In genomic region chr2:179125404-179125803, GRCh38 we compare ENCODE assay signal across 28 cellular contexts.
"Had no signal": no experiment of that assay in that cellular context is flagged by ENCODE, and none has a peak within 500 bp of the region (broad histone marks: within the 10 kb centered on the region; RNA-seq: fewer than 3 reads in every experiment).

No MANE protein-coding gene starts in this region.

- H3K4me3 ChIP-seq: neural progenitor cell, ovary, psoas muscle, right lobe of liver, sigmoid colon, suprapubic skin, testis, tibial artery, transverse colon, upper lobe of right lung, uterus had no signal

- H3K36me3 ChIP-seq: ovary, right lobe of liver, transverse colon, upper lobe of right lung, uterus had no signal

- H3K9me3 ChIP-seq: ovary, psoas muscle, right lobe of liver, sigmoid colon, suprapubic skin, testis, tibial artery, transverse colon, upper lobe of right lung, uterus had no signal

- H2AFZ ChIP-seq: neural progenitor cell, parathyroid adenoma had no signal

- H3K4me1 Mint-ChIP-seq: natural killer cell; nephron; neural progenitor cell; stimulated activated naive CD8-positive, alpha-beta T cell treated with anti-CD3 and anti-CD28 coated beads, Interleukin-15, amount 100 ng/mL, for 72 hours had no signal

- FAIRE-seq: small intestine had no signal

- H3K27me3 ChIP-seq: neural progenitor cell, ovary, right lobe of liver, sigmoid colon, suprapubic skin, testis, tibial artery, transverse colon, upper lobe of right lung, uterus had no signal

- DNase-seq: natural killer cell; occipital lobe; ovary; posterior cingulate gyrus; psoas muscle; right cardiac atrium; right lobe of liver; sigmoid colon; small intestine; stimulated activated CD4-positive, alpha-beta T cell treated with anti-CD3 and anti-CD28 coated beads, Interleukin-15, amount 100 ng/mL, for 24 hours; stimulated activated CD4-positive, alpha-beta T cell treated with anti-CD3 and anti-CD28 coated beads, Interleukin-2, amount 100 ng/mL, for 24 hours; stimulated activated CD4-positive, alpha-beta T cell treated with anti-CD3 and anti-CD28 coated beads, Interleukin-2, amount 100 ng/mL, for 48 hours; stimulated activated CD4-positive, alpha-beta T cell treated with anti-CD3 and anti-CD28 coated beads, Interleukin-4, amount 100 ng/mL, for 24 hours; stimulated activated naive CD4-positive, alpha-beta T cell; stimulated activated naive CD8-positive, alpha-beta T cell treated with anti-CD3 and anti-CD28 coated beads, Interleukin-15, amount 100 ng/mL, for 72 hours; stimulated activated naive CD8-positive, alpha-beta T cell treated with anti-CD3 and anti-CD28 coated beads, Interleukin-15, Interleukin-2, amounts not matched to agents 100 U/mL and 50 U/mL, for 24 hours; testis; tibial artery; transverse colon; upper lobe of right lung; uterus had no signal

- H3K4me1 ChIP-seq: parathyroid adenoma, psoas muscle, right lobe of liver, sigmoid colon, suprapubic skin, testis, tibial artery, transverse colon, upper lobe of right lung had no signal

- H3K4me2 ChIP-seq: neural progenitor cell had no signal

- H3K27me3 Mint-ChIP-seq: progenitor cell of endocrine pancreas; stimulated activated memory B cell treated with anti-CD40 and anti-IgM and Interleukin-4, amounts not matched to agents 10 μg/mL and 1 μg/mL and 100 μg/mL, for 72 hours; stimulated activated naive CD8-positive, alpha-beta T cell treated with anti-CD3 and anti-CD28 coated beads, Interleukin-15, amount 100 ng/mL, for 72 hours; type B pancreatic cell had no signal

- H3K27ac ChIP-seq: neural progenitor cell, ovary, parathyroid adenoma, psoas muscle, right lobe of liver, sigmoid colon, suprapubic skin, testis, tibial artery, transverse colon, upper lobe of right lung, uterus had no signal

- H3K9ac ChIP-seq: neural progenitor cell, parathyroid adenoma had no signal

- H3K36me3 Mint-ChIP-seq: natural killer cell had no signal

- H3K79me2 ChIP-seq: parathyroid adenoma had no signal

- H3K27ac Mint-ChIP-seq: natural killer cell; nephron; neural progenitor cell; progenitor cell of endocrine pancreas; stimulated activated memory B cell treated with anti-CD40 and anti-IgM and Interleukin-4, amounts not matched to agents 10 μg/mL and 1 μg/mL and 100 μg/mL, for 72 hours; stimulated activated naive CD8-positive, alpha-beta T cell treated with anti-CD3 and anti-CD28 coated beads, Interleukin-15, amount 100 ng/mL, for 72 hours; type B pancreatic cell had no signal

- ATAC-seq: natural killer cell; right cardiac atrium; right lobe of liver; stimulated activated memory B cell treated with anti-CD40 and anti-IgM and Interleukin-4, amounts not matched to agents 10 μg/mL and 1 μg/mL and 100 μg/mL, for 72 hours; stimulated activated naive CD8-positive, alpha-beta T cell treated with anti-CD3 and anti-CD28 coated beads, Interleukin-15, Interleukin-2, amounts not matched to agents 100 U/mL and 50 U/mL, for 24 hours; upper lobe of right lung had no signal

- H3K4me3 Mint-ChIP-seq: natural killer cell; nephron; neural progenitor cell; stimulated activated memory B cell treated with anti-CD40 and anti-IgM and Interleukin-4, amounts not matched to agents 10 μg/mL and 1 μg/mL and 100 μg/mL, for 72 hours; stimulated activated naive CD8-positive, alpha-beta T cell treated with anti-CD3 and anti-CD28 coated beads, Interleukin-15, amount 100 ng/mL, for 72 hours; type B pancreatic cell had no signal

- H3K9me3 Mint-ChIP-seq: natural killer cell; nephron; neural progenitor cell; stimulated activated memory B cell treated with anti-CD40 and anti-IgM and Interleukin-4, amounts not matched to agents 10 μg/mL and 1 μg/mL and 100 μg/mL, for 72 hours; stimulated activated naive CD8-positive, alpha-beta T cell treated with anti-CD3 and anti-CD28 coated beads, Interleukin-15, amount 100 ng/mL, for 72 hours; type B pancreatic cell had no signal
